Comparison of ENCODE assay signal across 1 cellular context in genomic region chr2:96893289-96894150, GRCh38.
A peak's percentile ranks its signal among the peaks of the same experiment; 100 is the strongest.
TF ChIP-seq lines count a peak whose summit lies in the region.

No MANE protein-coding gene starts in this region.

TF ChIP-seq in K562, 482 proteins besides CTCF, POLR2A, EP300 and RAD21 (continues in another document):
- no peak for TF ChIP-seq PREB (CRISPR knock-in tag; IDR thresholded peaks at IDR 0.05)
- no peak for TF ChIP-seq ZNF766 (CRISPR knock-in tag; conservative IDR thresholded peaks at IDR 0.05)
- TF ChIP-seq IRF2 (CRISPR knock-in tag; IDR thresholded peaks at IDR 0.05) = 0 out of 2 replicates have a peak, but pooled peaks have one; percentile 69
- TF ChIP-seq ETV5 (CRISPR knock-in tag; IDR thresholded peaks at IDR 0.05; ENCODE audit: low read depth) = 0 out of 2 replicates have a peak, but pooled peaks have one; percentile 24
- TF ChIP-seq ZNF740 (CRISPR knock-in tag; IDR thresholded peaks at IDR 0.05) = no peak
- TF ChIP-seq ZNF740 (tag; IDR thresholded peaks at IDR 0.05) = no peak
- TF ChIP-seq HNRNPLL (IDR thresholded peaks at IDR 0.05; ENCODE audit: low read depth, low read length, poor library complexity, severe bottlenecking) = no peak
- no peak for TF ChIP-seq FOXA1 (IDR thresholded peaks at IDR 0.05; ENCODE audit: borderline replicate concordance)
- TF ChIP-seq MTA1 (IDR thresholded peaks at IDR 0.05; ENCODE audit: borderline replicate concordance) = no peak
- no peak for TF ChIP-seq CC2D1A (IDR thresholded peaks at IDR 0.05)
- TF ChIP-seq CGGBP1 (CRISPR knock-in tag; IDR thresholded peaks at IDR 0.05) = no peak
- no peak for TF ChIP-seq ZNF589 (CRISPR knock-in tag; IDR thresholded peaks at IDR 0.05; ENCODE audit: low read depth)
- peak; percentile 78 for TF ChIP-seq CHD1 (IDR thresholded peaks at IDR 0.05; ENCODE audit: low read length)
- peak; percentile 58 for TF ChIP-seq RBBP5 (IDR thresholded peaks at IDR 0.05; ENCODE audit: borderline replicate concordance, insufficient read depth, low read length, poor library complexity, severe bottlenecking)
- TF ChIP-seq ZNF263 (CRISPR knock-in tag; IDR thresholded peaks at IDR 0.05; ENCODE audit: borderline replicate concordance) = peak; percentile 78
- TF ChIP-seq, protein P1, sequence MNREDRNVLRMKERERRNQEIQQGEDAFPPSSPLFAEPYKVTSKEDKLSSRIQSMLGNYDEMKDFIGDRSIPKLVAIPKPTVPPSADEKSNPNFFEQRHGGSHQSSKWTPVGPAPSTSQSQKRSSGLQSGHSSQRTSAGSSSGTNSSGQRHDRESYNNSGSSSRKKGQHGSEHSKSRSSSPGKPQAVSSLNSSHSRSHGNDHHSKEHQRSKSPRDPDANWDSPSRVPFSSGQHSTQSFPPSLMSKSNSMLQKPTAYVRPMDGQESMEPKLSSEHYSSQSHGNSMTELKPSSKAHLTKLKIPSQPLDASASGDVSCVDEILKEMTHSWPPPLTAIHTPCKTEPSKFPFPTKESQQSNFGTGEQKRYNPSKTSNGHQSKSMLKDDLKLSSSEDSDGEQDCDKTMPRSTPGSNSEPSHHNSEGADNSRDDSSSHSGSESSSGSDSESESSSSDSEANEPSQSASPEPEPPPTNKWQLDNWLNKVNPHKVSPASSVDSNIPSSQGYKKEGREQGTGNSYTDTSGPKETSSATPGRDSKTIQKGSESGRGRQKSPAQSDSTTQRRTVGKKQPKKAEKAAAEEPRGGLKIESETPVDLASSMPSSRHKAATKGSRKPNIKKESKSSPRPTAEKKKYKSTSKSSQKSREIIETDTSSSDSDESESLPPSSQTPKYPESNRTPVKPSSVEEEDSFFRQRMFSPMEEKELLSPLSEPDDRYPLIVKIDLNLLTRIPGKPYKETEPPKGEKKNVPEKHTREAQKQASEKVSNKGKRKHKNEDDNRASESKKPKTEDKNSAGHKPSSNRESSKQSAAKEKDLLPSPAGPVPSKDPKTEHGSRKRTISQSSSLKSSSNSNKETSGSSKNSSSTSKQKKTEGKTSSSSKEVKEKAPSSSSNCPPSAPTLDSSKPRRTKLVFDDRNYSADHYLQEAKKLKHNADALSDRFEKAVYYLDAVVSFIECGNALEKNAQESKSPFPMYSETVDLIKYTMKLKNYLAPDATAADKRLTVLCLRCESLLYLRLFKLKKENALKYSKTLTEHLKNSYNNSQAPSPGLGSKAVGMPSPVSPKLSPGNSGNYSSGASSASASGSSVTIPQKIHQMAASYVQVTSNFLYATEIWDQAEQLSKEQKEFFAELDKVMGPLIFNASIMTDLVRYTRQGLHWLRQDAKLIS (CRISPR knock-in tag; IDR thresholded peaks at IDR 0.05) = no peak
- TF ChIP-seq RBM39 (optimal IDR thresholded peaks at IDR 0.05; ENCODE audit: low read depth, low read length) = no peak
- no peak for TF ChIP-seq HNRNPUL1 (IDR thresholded peaks at IDR 0.05; ENCODE audit: low read length)
- no peak; the same call in 1 of the 2 replicates for TF ChIP-seq ZFX (CRISPR knock-in tag; IDR thresholded peaks at IDR 0.05)
- no peak for TF ChIP-seq ZNF121 (CRISPR knock-in tag; conservative IDR thresholded peaks at IDR 0.05)
- no peak for TF ChIP-seq RBM25 (IDR thresholded peaks at IDR 0.05; ENCODE audit: low read depth, low read length, severe bottlenecking)
- TF ChIP-seq WHSC1 (IDR thresholded peaks at IDR 0.05; ENCODE audit: low read length) = peak; percentile 51
- TF ChIP-seq BRF1 (IDR thresholded peaks at IDR 0.05; ENCODE audit: borderline replicate concordance, extremely low read depth, insufficient read length) = no peak
- no peak for TF ChIP-seq SP1 (CRISPR knock-in tag; IDR thresholded peaks at IDR 0.05)
- TF ChIP-seq SMARCA5 (IDR thresholded peaks at IDR 0.05) = no peak
- no peak for TF ChIP-seq ZNF395 (CRISPR knock-in tag; IDR thresholded peaks at IDR 0.05)
- 0 out of 4 replicates have a peak, but pooled peaks of 1 of the 2 experiments have one; percentile 35 for TF ChIP-seq FOXA3 (CRISPR knock-in tag; conservative IDR thresholded peaks at IDR 0.05 in 1 of 2, IDR thresholded peaks at IDR 0.05 in 1 of 2)
- TF ChIP-seq POLR2G (IDR thresholded peaks at IDR 0.05; ENCODE audit: low read depth, low read length) = 0 out of 2 replicates have a peak, but pooled peaks have one; percentile 19
- no peak for TF ChIP-seq NFXL1 (CRISPR knock-in tag; IDR thresholded peaks at IDR 0.05)
- TF ChIP-seq SUPT5H (IDR thresholded peaks at IDR 0.05) = no peak
- peak; percentile 22; the same call in 1 of the 2 replicates for TF ChIP-seq E2F4 (CRISPR knock-in tag; IDR thresholded peaks at IDR 0.05; ENCODE audit: low read depth)
- TF ChIP-seq SAP30 (IDR thresholded peaks at IDR 0.05; ENCODE audit: borderline replicate concordance, insufficient read depth, low read depth, low read length, poor library complexity, severe bottlenecking) = peak; percentile 40
- peak; percentile 94 for TF ChIP-seq PKNOX1 (IDR thresholded peaks at IDR 0.05)
- TF ChIP-seq ZNF77 (CRISPR knock-in tag; IDR thresholded peaks at IDR 0.05) = no peak
- TF ChIP-seq NUFIP1 (IDR thresholded peaks at IDR 0.05; ENCODE audit: partially characterized antibody) = no peak
- peak; percentile 56 for TF ChIP-seq RBFOX2 (IDR thresholded peaks at IDR 0.05; ENCODE audit: low read depth, low read length)
- no peak for TF ChIP-seq AFF1 (IDR thresholded peaks at IDR 0.05; ENCODE audit: low read depth in 1 of 2, partially characterized antibody in 2 of 2)
- TF ChIP-seq ZBTB43 (CRISPR knock-in tag; IDR thresholded peaks at IDR 0.05) = no peak
- no peak for TF ChIP-seq RBM22 (IDR thresholded peaks at IDR 0.05; ENCODE audit: low read depth, low read length, poor library complexity, severe bottlenecking)
- peak; percentile 21; the same call in 1 of the 2 replicates for TF ChIP-seq CBFB (CRISPR knock-in tag; IDR thresholded peaks at IDR 0.05)
- TF ChIP-seq MAZ (CRISPR knock-in tag; conservative IDR thresholded peaks at IDR 0.05 in 1 of 2, IDR thresholded peaks at IDR 0.05 in 1 of 2) = peak in 1 of 2 experiments; percentile 30; a peak in 1 of 4 replicates
